39 cellular contexts compared by ENCODE assay signal in the genomic region with DNA sequence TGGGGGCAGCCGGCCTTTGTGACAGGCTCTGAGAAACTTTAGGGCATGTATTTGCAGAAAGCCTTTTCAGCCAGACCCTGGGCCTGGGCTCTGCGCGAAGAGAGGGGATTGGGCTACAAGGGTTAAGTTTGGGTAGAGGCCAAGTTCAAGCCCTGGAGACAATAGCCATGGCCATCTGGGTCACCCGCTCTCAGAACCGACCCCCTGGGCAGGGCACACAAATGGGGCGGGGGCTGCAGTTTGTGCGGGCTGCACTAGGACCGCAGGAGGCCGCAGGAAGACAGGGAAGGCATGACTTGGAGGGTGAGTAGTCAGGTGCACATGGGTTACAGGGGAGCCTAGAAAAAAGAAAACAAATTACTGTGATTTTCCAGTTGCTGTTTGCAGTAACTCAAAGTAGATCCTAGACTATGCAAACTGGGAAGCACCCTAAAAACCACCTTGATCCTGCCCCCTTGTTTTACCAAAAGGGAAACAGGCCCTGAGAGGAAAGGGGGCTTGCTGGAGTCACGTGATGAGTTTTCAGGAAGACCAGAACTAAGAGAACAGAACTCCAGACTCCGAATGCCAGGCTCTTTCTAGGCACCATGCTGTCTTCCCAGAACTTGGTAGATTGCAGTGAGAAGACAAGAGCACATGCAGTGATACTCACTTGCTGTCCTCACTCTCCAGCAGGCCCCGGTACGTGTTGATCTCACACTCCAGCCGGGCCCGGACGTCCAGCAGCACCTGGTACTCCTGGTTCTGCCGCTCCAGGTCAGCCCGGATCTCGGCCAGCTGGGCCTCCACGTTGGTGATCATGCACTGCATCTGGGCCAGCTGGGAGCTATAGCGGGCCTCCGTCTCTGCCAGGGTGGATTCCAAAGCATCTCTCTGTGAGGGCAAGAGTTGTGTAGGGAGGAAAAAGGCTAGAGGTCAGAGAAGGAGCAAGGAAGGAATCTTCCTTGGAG. TPM values are rescaled to one million over a fixed set of nuclear protein-coding genes. Genes with fewer than 3 reads are reported as not detected.
"Had no signal": no experiment of that assay in that cellular context is flagged by ENCODE, and none has a peak within 500 bp of the region (broad histone marks: within the 10 kb centered on the region; RNA-seq: fewer than 3 reads in every experiment).

No MANE protein-coding gene starts in this region.

- H3K4me1 Mint-ChIP-seq: activated CD4-positive, alpha-beta T cell treated with anti-CD3 and anti-CD28 coated beads, Interleukin-2, amount 10 ng/mL, durations not matched to agents 7 days and 5 days; activated naive CD8-positive, alpha-beta T cell treated with anti-CD3 and anti-CD28 coated beads for 36 hours; activated naive CD8-positive, alpha-beta T cell treated with anti-CD3 and anti-CD28 coated beads, Interleukin-2, amount 50 U/mL, for 24 hours; activated T-helper 17 cell treated with anti-CD3 and anti-CD28 coated beads, Interleukin-2, amount 50 U/mL, for 72 hours; brain; WTC11 had no signal

- FAIRE-seq: endometrium, endothelial cell of umbilical vein, TTC549 had no signal

- H3K27me3 ChIP-seq: adrenal gland, ascending aorta, breast epithelium, cardiac muscle cell, colonic mucosa, esophagus squamous epithelium, gastroesophageal sphincter had no signal

- H3K27ac Mint-ChIP-seq: activated CD4-positive, alpha-beta T cell treated with anti-CD3 and anti-CD28 coated beads, Interleukin-2, amount 10 ng/mL, durations not matched to agents 7 days and 5 days; activated CD8-positive, alpha-beta T cell treated with anti-CD3 and anti-CD28 coated beads for 36 hours; activated naive CD8-positive, alpha-beta T cell treated with anti-CD3 and anti-CD28 coated beads for 36 hours; activated naive CD8-positive, alpha-beta T cell treated with anti-CD3 and anti-CD28 coated beads, Interleukin-2, amount 50 U/mL, for 24 hours; activated T-helper 17 cell treated with anti-CD3 and anti-CD28 coated beads, Interleukin-2, amount 50 U/mL, for 72 hours; brain; WTC11 had no signal

- H3K4me3 ChIP-seq: adrenal gland, ascending aorta, breast epithelium, cardiac muscle cell, colonic mucosa, esophagus squamous epithelium, gastroesophageal sphincter had no signal

- H3K36me3 ChIP-seq: adrenal gland, ascending aorta, breast epithelium, cardiac muscle cell, colonic mucosa, esophagus squamous epithelium, gastroesophageal sphincter had no signal

- H3K9me3 ChIP-seq: adrenal gland, ascending aorta, colonic mucosa, esophagus squamous epithelium, gastroesophageal sphincter had no signal

- DNase-seq: activated CD4-positive, alpha-beta T cell treated with anti-CD3 and anti-CD28 coated beads for 1 hour; activated CD4-positive, alpha-beta T cell treated with anti-CD3 and anti-CD28 coated beads for 4 hours; activated CD4-positive, alpha-beta T cell treated with anti-CD3 and anti-CD28 coated beads, Interleukin-2, amount 10 ng/mL, durations not matched to agents 7 days and 5 days; activated CD4-positive, alpha-beta T cell treated with anti-CD3 and anti-CD28 coated beads, Interleukin-2, amount 50 U/mL, for 4 hours; activated CD8-positive, alpha-beta memory T cell treated with anti-CD3 and anti-CD28 coated beads for 24 hours; activated CD8-positive, alpha-beta T cell treated with anti-CD3 and anti-CD28 coated beads for 36 hours; activated effector memory CD4-positive, alpha-beta T cell treated with Interleukin-2 at 50 U/mL for 16 hours; activated gamma-delta T cell treated with Interleukin-2 at 50 U/mL for 16 hours; activated naive CD4-positive, alpha-beta T cell treated with anti-CD3 and anti-CD28 coated beads, Interleukin-2, amount 50 U/mL, for 16 hours; activated naive CD4-positive, alpha-beta T cell treated with Interleukin-2 at 50 U/mL for 16 hours; activated naive CD8-positive, alpha-beta T cell treated with anti-CD3 and anti-CD28 coated beads for 36 hours; activated naive CD8-positive, alpha-beta T cell treated with anti-CD3 and anti-CD28 coated beads, Interleukin-2, amount 50 U/mL, for 24 hours; activated T-cell treated with anti-CD3 and anti-CD28 coated beads, Interleukin-2, amount 50 U/mL, for 4 hours; adrenal gland; central memory CD4-positive, alpha-beta T cell; cerebellar nuclear complex; colonic mucosa; dermis blood vessel endothelial cell; effector CD4-positive, alpha-beta T cell; esophagus squamous epithelium; foreskin melanocyte; T-helper 1 cell; T-helper 2 cell had no signal

- ATAC-seq: activated CD8-positive, alpha-beta T cell treated with anti-CD3 and anti-CD28 coated beads for 36 hours; activated naive CD8-positive, alpha-beta T cell treated with anti-CD3 and anti-CD28 coated beads, Interleukin-2, amount 50 U/mL, for 24 hours; activated T-cell treated with anti-CD3 and anti-CD28 coated beads, Interleukin-2, amount 50 U/mL, for 4 hours; activated T-helper 17 cell treated with anti-CD3 and anti-CD28 coated beads, Interleukin-2, amount 50 U/mL, for 72 hours; gastroesophageal sphincter; WTC11 had no signal

- H3K9me3 Mint-ChIP-seq: activated CD4-positive, alpha-beta T cell treated with anti-CD3 and anti-CD28 coated beads, Interleukin-2, amount 10 ng/mL, durations not matched to agents 7 days and 5 days; activated CD8-positive, alpha-beta T cell treated with anti-CD3 and anti-CD28 coated beads for 36 hours; activated naive CD8-positive, alpha-beta T cell treated with anti-CD3 and anti-CD28 coated beads, Interleukin-2, amount 50 U/mL, for 24 hours; activated T-cell treated with anti-CD3 and anti-CD28 coated beads, Interleukin-2, amount 50 U/mL, for 4 hours; activated T-helper 17 cell treated with anti-CD3 and anti-CD28 coated beads, Interleukin-2, amount 50 U/mL, for 72 hours had no signal

- H3K4me3 Mint-ChIP-seq: activated CD4-positive, alpha-beta T cell treated with anti-CD3 and anti-CD28 coated beads, Interleukin-2, amount 10 ng/mL, durations not matched to agents 7 days and 5 days; activated CD8-positive, alpha-beta T cell treated with anti-CD3 and anti-CD28 coated beads for 36 hours; activated naive CD8-positive, alpha-beta T cell treated with anti-CD3 and anti-CD28 coated beads for 36 hours; activated naive CD8-positive, alpha-beta T cell treated with anti-CD3 and anti-CD28 coated beads, Interleukin-2, amount 50 U/mL, for 24 hours; activated T-cell treated with anti-CD3 and anti-CD28 coated beads, Interleukin-2, amount 50 U/mL, for 4 hours; activated T-helper 17 cell treated with anti-CD3 and anti-CD28 coated beads, Interleukin-2, amount 50 U/mL, for 72 hours; brain; WTC11 had no signal

- H3K36me3 Mint-ChIP-seq: activated naive CD8-positive, alpha-beta T cell treated with anti-CD3 and anti-CD28 coated beads for 36 hours; brain; WTC11 had no signal

- H3K27ac ChIP-seq: adrenal gland, ascending aorta, breast epithelium, cardiac muscle cell, colonic mucosa, epithelial cell of prostate, esophagus squamous epithelium, gastroesophageal sphincter, VCaP had no signal

- H3K4me1 ChIP-seq: adrenal gland, ascending aorta, breast epithelium, colonic mucosa, esophagus squamous epithelium, gastroesophageal sphincter had no signal

RNA-seq across cellular contexts. Expression of a gene that starts 3.8 kb away (rescaled TPM):
- total RNA-seq: activated CD4-positive, alpha-beta T cell treated with anti-CD3 and anti-CD28 coated beads, Interleukin-2, amount 10 ng/mL, durations not matched to agents 7 days and 5 days; activated CD8-positive, alpha-beta T cell treated with anti-CD3 and anti-CD28 coated beads for 36 hours; activated naive CD8-positive, alpha-beta T cell treated with anti-CD3 and anti-CD28 coated beads for 36 hours; activated T-cell treated with anti-CD3 and anti-CD28 coated beads, Interleukin-2, amount 50 U/mL, for 4 hours; activated T-helper 17 cell treated with anti-CD3 and anti-CD28 coated beads, Interleukin-2, amount 50 U/mL, for 72 hours; adrenal gland; ascending aorta; breast epithelium; cardiac muscle cell; colonic mucosa; dermis blood vessel endothelial cell; endothelial cell of umbilical vein; esophagus squamous epithelium; fibroblast of lung; fibroblast of villous mesenchyme; gastroesophageal sphincter; glomerular endothelial cell; WTC11 had no signal
- polyA plus RNA-seq: adrenal gland, cardiac muscle cell, endothelial cell of umbilical vein, esophagus, fibroblast of lung had no signal

RNA-seq across cellular contexts. Expression of a gene that starts 10.0 kb away (rescaled TPM):
- total RNA-seq: activated CD4-positive, alpha-beta T cell treated with anti-CD3 and anti-CD28 coated beads, Interleukin-2, amount 10 ng/mL, durations not matched to agents 7 days and 5 days; activated CD8-positive, alpha-beta T cell treated with anti-CD3 and anti-CD28 coated beads for 36 hours; activated naive CD8-positive, alpha-beta T cell treated with anti-CD3 and anti-CD28 coated beads for 36 hours; activated T-cell treated with anti-CD3 and anti-CD28 coated beads, Interleukin-2, amount 50 U/mL, for 4 hours; activated T-helper 17 cell treated with anti-CD3 and anti-CD28 coated beads, Interleukin-2, amount 50 U/mL, for 72 hours; adrenal gland; ascending aorta; cardiac muscle cell; colonic mucosa; dermis blood vessel endothelial cell; endothelial cell of umbilical vein; fibroblast of villous mesenchyme; glomerular endothelial cell; WTC11 had no signal
- polyA plus RNA-seq: adrenal gland, cardiac muscle cell, endothelial cell of umbilical vein had no signal

RNA-seq across cellular contexts. Expression of a gene that starts 12.6 kb away (rescaled TPM):
- total RNA-seq: activated CD4-positive, alpha-beta T cell treated with anti-CD3 and anti-CD28 coated beads, Interleukin-2, amount 10 ng/mL, durations not matched to agents 7 days and 5 days; activated CD8-positive, alpha-beta T cell treated with anti-CD3 and anti-CD28 coated beads for 36 hours; activated naive CD8-positive, alpha-beta T cell treated with anti-CD3 and anti-CD28 coated beads for 36 hours; activated T-cell treated with anti-CD3 and anti-CD28 coated beads, Interleukin-2, amount 50 U/mL, for 4 hours; activated T-helper 17 cell treated with anti-CD3 and anti-CD28 coated beads, Interleukin-2, amount 50 U/mL, for 72 hours; ascending aorta; breast epithelium; cardiac muscle cell; colonic mucosa; endothelial cell of umbilical vein; fibroblast of lung; gastroesophageal sphincter; glomerular endothelial cell; WTC11 had no signal
- polyA plus RNA-seq: adrenal gland, cardiac muscle cell had no signal

RNA-seq across cellular contexts. Expression of a gene that starts 28.3 kb away (rescaled TPM):
- total RNA-seq: activated CD4-positive, alpha-beta T cell treated with anti-CD3 and anti-CD28 coated beads, Interleukin-2, amount 10 ng/mL, durations not matched to agents 7 days and 5 days; activated CD8-positive, alpha-beta T cell treated with anti-CD3 and anti-CD28 coated beads for 36 hours; activated naive CD8-positive, alpha-beta T cell treated with anti-CD3 and anti-CD28 coated beads for 36 hours; activated T-cell treated with anti-CD3 and anti-CD28 coated beads, Interleukin-2, amount 50 U/mL, for 4 hours; activated T-helper 17 cell treated with anti-CD3 and anti-CD28 coated beads, Interleukin-2, amount 50 U/mL, for 72 hours; cardiac muscle cell; dermis blood vessel endothelial cell; endothelial cell of umbilical vein; fibroblast of lung; fibroblast of villous mesenchyme; glomerular endothelial cell; WTC11 had no signal
- polyA plus RNA-seq: cardiac muscle cell, endothelial cell of umbilical vein, fibroblast of lung had no signal

RNA-seq across cellular contexts. Expression of a gene that starts 36.4 kb away (rescaled TPM):
- total RNA-seq: activated CD4-positive, alpha-beta T cell treated with anti-CD3 and anti-CD28 coated beads, Interleukin-2, amount 10 ng/mL, durations not matched to agents 7 days and 5 days; activated CD8-positive, alpha-beta T cell treated with anti-CD3 and anti-CD28 coated beads for 36 hours; activated naive CD8-positive, alpha-beta T cell treated with anti-CD3 and anti-CD28 coated beads for 36 hours; activated T-cell treated with anti-CD3 and anti-CD28 coated beads, Interleukin-2, amount 50 U/mL, for 4 hours; activated T-helper 17 cell treated with anti-CD3 and anti-CD28 coated beads, Interleukin-2, amount 50 U/mL, for 72 hours; adrenal gland; ascending aorta; breast epithelium; cardiac muscle cell; colonic mucosa; dermis blood vessel endothelial cell; endothelial cell of umbilical vein; gastroesophageal sphincter; glomerular endothelial cell; WTC11 had no signal
- polyA plus RNA-seq: adrenal gland, cardiac muscle cell, endothelial cell of umbilical vein had no signal
